17 cellular contexts compared by ENCODE assay signal in genomic region chr4:167713756-167714155, GRCh38.
A peak's percentile ranks its signal among the peaks of the same experiment; 100 is the strongest.
DNase-seq lines count a peak whose midpoint lies in the region; ATAC-seq and TF ChIP-seq lines count a peak whose summit lies in the region.
"Had no signal": no experiment of that assay in that cellular context is flagged by ENCODE, and none has a peak within 500 bp of the region (broad histone marks: within the 10 kb centered on the region; RNA-seq: fewer than 3 reads in every experiment).

No MANE protein-coding gene starts in this region.

- no peak for TF ChIP-seq CTCF in choroid plexus epithelial cell (conservative IDR thresholded peaks at IDR 0.05; ENCODE audit: low read depth, low read length)

- peak; percentile 69 for DNase-seq in EL
- peak; percentile 17 for DNase-seq in RKO (ENCODE audit: low spot score)
- peak; percentile 86 for DNase-seq in choroid plexus epithelial cell (ENCODE audit: low read depth)
- DNase-seq in non-pigmented ciliary epithelial cell (ENCODE audit: low read depth), result peak; percentile 37
- DNase-seq in NCI-H1436 (lab: John Stamatoyannopoulos, UW), result no peak
- DNase-seq in NCI-H1694 (lab: John Stamatoyannopoulos, UW), result no peak
- DNase-seq: DMS153, NCI-H1436 treated with DMSO at 0.1 percent for 48 hours, NCI-H2081, NCI-H510A treated with DMSO at 0.1 percent for 48 hours, NCI-H82, Peyer's patch, Right ventricle myocardium superior had no signal

- no peak for ATAC-seq in HG02870 (IDR thresholded peaks at IDR 0.05; ENCODE audit: unreplicated experiment)
- no peak for ATAC-seq in GM21390 (IDR thresholded peaks at IDR 0.05; ENCODE audit: unreplicated experiment)
- ATAC-seq: K562 had no signal

- H3K4me3 ChIP-seq in choroid plexus epithelial cell (ENCODE audit: low read depth, low read length), result no peak overlapping the region
- H3K4me3 ChIP-seq: K562, Peyer's patch, SK-N-MC had no signal

Comparison
In these comparisons a context has a peak if more than half of its experiments do, and no peak if none do; other contexts are left out.
1. DNase-seq: peak in EL (single experiment), RKO (single experiment), choroid plexus epithelial cell (single experiment) and non-pigmented ciliary epithelial cell (single experiment); none in NCI-H1436 (single experiment) and NCI-H1694 (single experiment).